In the genomic region with DNA sequence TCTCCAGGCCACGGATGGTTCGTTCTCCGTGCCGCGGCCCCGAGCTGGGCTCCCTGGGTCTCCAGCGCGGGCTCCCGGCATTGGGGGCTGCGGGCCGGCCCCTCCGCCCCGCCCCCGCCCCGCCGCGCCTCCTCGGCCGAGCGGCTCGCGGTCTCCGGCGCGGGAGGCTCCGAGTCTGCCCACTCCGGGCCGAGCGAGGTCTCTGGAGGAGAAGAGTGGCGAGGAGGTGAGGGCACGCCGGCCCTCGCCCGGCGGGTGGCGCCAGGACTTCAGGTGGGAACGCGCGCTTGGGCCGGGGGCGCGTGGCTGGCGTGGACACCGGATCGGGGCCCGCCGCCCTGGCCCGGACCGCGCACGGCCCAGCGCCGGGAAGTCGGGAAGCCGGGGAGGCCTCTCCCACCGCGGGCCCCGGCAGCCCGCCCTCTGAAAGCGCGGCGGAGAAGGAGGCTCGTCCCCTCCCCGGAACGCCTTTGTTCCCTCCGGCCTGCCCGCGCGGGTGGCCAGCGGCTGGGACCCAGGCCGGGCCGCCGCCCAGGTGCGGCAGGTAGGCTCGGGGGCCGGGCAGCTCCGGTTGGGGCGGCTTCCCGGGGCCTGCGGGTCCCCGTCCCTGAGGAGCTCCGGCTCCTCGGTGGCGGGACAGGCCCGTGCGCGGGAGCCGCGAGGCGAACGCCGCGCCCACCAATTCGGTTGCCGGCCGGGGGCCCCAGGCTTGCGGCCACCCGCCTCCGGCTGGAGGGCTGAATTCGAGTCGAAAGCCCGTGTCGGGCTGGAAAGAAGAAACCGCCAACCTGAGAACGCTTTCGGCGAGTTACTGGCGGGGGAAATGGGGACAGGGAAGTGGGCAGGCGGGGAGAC, we compare ENCODE assay signal across 9 cellular contexts. TPM values are rescaled to one million over a fixed set of nuclear protein-coding genes. Genes with fewer than 3 reads are reported as not detected.
DNase-seq lines count a peak whose midpoint lies in the region; ATAC-seq and TF ChIP-seq lines count a peak whose summit lies in the region.
"Had no signal": no experiment of that assay in that cellular context is flagged by ENCODE, and none has a peak within 500 bp of the region (broad histone marks: within the 10 kb centered on the region; RNA-seq: fewer than 3 reads in every experiment).

No MANE protein-coding gene starts in this region.

- H3K27me3 Mint-ChIP-seq in activated naive CD8-positive, alpha-beta T cell treated with anti-CD3 and anti-CD28 coated beads for 36 hours: peaks cover 42% of the 10 kb centered on the region

- DNase-seq in NCI-H1417 (lab: John Stamatoyannopoulos, UW) (peak; percentile 39 to 88 (median 76)), NCI-H1417 treated with DMSO at 0.1 percent for 48 hours (lab: John Stamatoyannopoulos, UW) (no peak), NCI-H1105 (lab: John Stamatoyannopoulos, UW) (peak; percentile 34), left ventricle myocardium inferior (peak; percentile 45), prostate gland (ENCODE audit: low spot score) (peak; percentile 56), globus pallidus (ENCODE audit: low spot score) (no peak)
- peak; percentile 34 for DNase-seq in activated naive CD8-positive, alpha-beta T cell treated with anti-CD3 and anti-CD28 coated beads for 36 hours

- H3K4me3 ChIP-seq in left ventricle myocardium inferior: peak overlapping the region; percentile 84
- H3K4me3 ChIP-seq in prostate gland: peak overlapping the region; percentile 75 to 87

- H3K36me3 ChIP-seq in left ventricle myocardium inferior (no peaks in the 10 kb centered on the region), prostate gland (no peaks in the 10 kb centered on the region)

- H3K27me3 ChIP-seq in left ventricle myocardium inferior (ENCODE audit: low read depth) (no peaks in the 10 kb centered on the region), prostate gland (replicated peaks; ENCODE audit: insufficient read depth) (no peaks in the 10 kb centered on the region)

- TF ChIP-seq CTCF in left ventricle myocardium inferior (IDR thresholded peaks at IDR 0.05; ENCODE audit: borderline replicate concordance) (peak; percentile 33), prostate gland (IDR thresholded peaks at IDR 0.05) (peak in 3 of 4 experiments; percentile 16 to 47 (median 44))

- no peaks in the 10 kb centered on the region for H3K9me3 Mint-ChIP-seq in activated naive CD8-positive, alpha-beta T cell treated with anti-CD3 and anti-CD28 coated beads for 36 hours

- H3K4me3 Mint-ChIP-seq in activated naive CD8-positive, alpha-beta T cell treated with anti-CD3 and anti-CD28 coated beads for 36 hours: peak overlapping the region; percentile 78

- no peaks in the 10 kb centered on the region for H3K9me3 ChIP-seq in left ventricle myocardium inferior (replicated peaks)
- no peaks in the 10 kb centered on the region for H3K9me3 ChIP-seq in prostate gland

- no peak for ATAC-seq in HG03565 (IDR thresholded peaks at IDR 0.05; ENCODE audit: unreplicated experiment)

- peak; percentile 15 for TF ChIP-seq POLR2A in prostate gland (IDR thresholded peaks at IDR 0.05)

- intact Hi-C loops in left ventricle myocardium inferior (cut with micrococcal nuclease) (no loop called here), prostate gland (cut with DNase I) (loop anchor here (5.0 to 10.0 kb wide), 2 partner anchors 62 to 511 kb away; no protein-coding TSS in a partner anchor)

- H3K4me1 ChIP-seq in left ventricle myocardium inferior (peaks cover 24% of the 10 kb centered on the region), prostate gland (replicated peaks) (no peaks in the 10 kb centered on the region)

- H3K27ac ChIP-seq in left ventricle myocardium inferior (replicated peaks): peak overlapping the region; percentile 85
- peak overlapping the region; percentile 94 to 96 for H3K27ac ChIP-seq in prostate gland
- H3K27ac ChIP-seq: C4-2B had no signal

- peak overlapping the region; percentile 70 for H3K27ac Mint-ChIP-seq in activated naive CD8-positive, alpha-beta T cell treated with anti-CD3 and anti-CD28 coated beads for 36 hours

- peaks cover 29% of the 10 kb centered on the region for H3K36me3 Mint-ChIP-seq in activated naive CD8-positive, alpha-beta T cell treated with anti-CD3 and anti-CD28 coated beads for 36 hours

- peaks cover 21% of the 10 kb centered on the region for H3K4me1 Mint-ChIP-seq in activated naive CD8-positive, alpha-beta T cell treated with anti-CD3 and anti-CD28 coated beads for 36 hours

- WGBS in prostate gland: 1% methylated on average over 66 of the region's 109 CpGs

RNA-seq across cellular contexts. Expression of gene B3GNT5, which starts 1.1 kb away (rescaled TPM):
- total RNA-seq in activated naive CD8-positive, alpha-beta T cell treated with anti-CD3 and anti-CD28 coated beads for 36 hours: 10 to 100 TPM; 11.3 to 13.3 TPM
- 2.1 TPM for total RNA-seq in left ventricle myocardium inferior
- total RNA-seq in prostate gland: 1 to 10 TPM; 5.9 to 7.2 TPM

Comparison
In these comparisons a context has a peak if more than half of its experiments do, and no peak if none do; other contexts are left out.
1. DNase-seq: peak in NCI-H1417 (3 of 3), NCI-H1105 (single experiment), activated naive CD8-positive, alpha-beta T cell treated with anti-CD3 and anti-CD28 coated beads for 36 hours (single experiment), left ventricle myocardium inferior (single experiment) and prostate gland (single experiment); none in NCI-H1417 treated with DMSO at 0.1 percent for 48 hours (single experiment) and globus pallidus (single experiment).